ENCODE assay signal across 1 cellular context in genomic region chr3:187046033-187046432, GRCh38.
TF ChIP-seq lines count a peak whose summit lies in the region.

No MANE protein-coding gene starts in this region.

TF ChIP-seq in GM12878, 131 proteins besides CTCF, POLR2A, EP300 and RAD21:
- no peak for TF ChIP-seq FOXK2 (IDR thresholded peaks at IDR 0.05)
- no peak for TF ChIP-seq IRF3 (IDR thresholded peaks at IDR 0.05)
- TF ChIP-seq TARDBP (IDR thresholded peaks at IDR 0.05; ENCODE audit: borderline replicate concordance), result no peak
- TF ChIP-seq BMI1 (IDR thresholded peaks at IDR 0.05; ENCODE audit: borderline replicate concordance), result no peak
- TF ChIP-seq POU2F2 (IDR thresholded peaks at IDR 0.05; ENCODE audit: borderline replicate concordance, low read depth, low read length), result no peak
- TF ChIP-seq KDM1A (IDR thresholded peaks at IDR 0.05; ENCODE audit: borderline replicate concordance), result no peak
- TF ChIP-seq ATF7 (IDR thresholded peaks at IDR 0.05; ENCODE audit: low read depth), result no peak
- TF ChIP-seq ATF2 (IDR thresholded peaks at IDR 0.05; ENCODE audit: low read length), result no peak
- TF ChIP-seq TCF12 (IDR thresholded peaks at IDR 0.05; ENCODE audit: low read depth, low read length), result no peak
- TF ChIP-seq EED (IDR thresholded peaks at IDR 0.05; ENCODE audit: low read depth), result no peak
- TF ChIP-seq MEF2B (IDR thresholded peaks at IDR 0.05; ENCODE audit: partially characterized antibody, poor library complexity, severe bottlenecking), result no peak
- no peak for TF ChIP-seq HDAC6 (IDR thresholded peaks at IDR 0.05; ENCODE audit: unreplicated experiment)
- TF ChIP-seq STAT1 (conservative IDR thresholded peaks at IDR 0.05), result no peak
- TF ChIP-seq NFIC (IDR thresholded peaks at IDR 0.05; ENCODE audit: low read depth, low read length), result no peak
- TF ChIP-seq MEF2A (IDR thresholded peaks at IDR 0.05; ENCODE audit: insufficient read depth, low read depth, low read length), result no peak
- TF ChIP-seq, protein P1, sequence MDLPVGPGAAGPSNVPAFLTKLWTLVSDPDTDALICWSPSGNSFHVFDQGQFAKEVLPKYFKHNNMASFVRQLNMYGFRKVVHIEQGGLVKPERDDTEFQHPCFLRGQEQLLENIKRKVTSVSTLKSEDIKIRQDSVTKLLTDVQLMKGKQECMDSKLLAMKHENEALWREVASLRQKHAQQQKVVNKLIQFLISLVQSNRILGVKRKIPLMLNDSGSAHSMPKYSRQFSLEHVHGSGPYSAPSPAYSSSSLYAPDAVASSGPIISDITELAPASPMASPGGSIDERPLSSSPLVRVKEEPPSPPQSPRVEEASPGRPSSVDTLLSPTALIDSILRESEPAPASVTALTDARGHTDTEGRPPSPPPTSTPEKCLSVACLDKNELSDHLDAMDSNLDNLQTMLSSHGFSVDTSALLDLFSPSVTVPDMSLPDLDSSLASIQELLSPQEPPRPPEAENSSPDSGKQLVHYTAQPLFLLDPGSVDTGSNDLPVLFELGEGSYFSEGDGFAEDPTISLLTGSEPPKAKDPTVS (IDR thresholded peaks at IDR 0.05; ENCODE audit: low read depth, low read length), result no peak
- no peak for TF ChIP-seq RBBP5 (conservative IDR thresholded peaks at IDR 0.05)
- TF ChIP-seq, protein P2, sequence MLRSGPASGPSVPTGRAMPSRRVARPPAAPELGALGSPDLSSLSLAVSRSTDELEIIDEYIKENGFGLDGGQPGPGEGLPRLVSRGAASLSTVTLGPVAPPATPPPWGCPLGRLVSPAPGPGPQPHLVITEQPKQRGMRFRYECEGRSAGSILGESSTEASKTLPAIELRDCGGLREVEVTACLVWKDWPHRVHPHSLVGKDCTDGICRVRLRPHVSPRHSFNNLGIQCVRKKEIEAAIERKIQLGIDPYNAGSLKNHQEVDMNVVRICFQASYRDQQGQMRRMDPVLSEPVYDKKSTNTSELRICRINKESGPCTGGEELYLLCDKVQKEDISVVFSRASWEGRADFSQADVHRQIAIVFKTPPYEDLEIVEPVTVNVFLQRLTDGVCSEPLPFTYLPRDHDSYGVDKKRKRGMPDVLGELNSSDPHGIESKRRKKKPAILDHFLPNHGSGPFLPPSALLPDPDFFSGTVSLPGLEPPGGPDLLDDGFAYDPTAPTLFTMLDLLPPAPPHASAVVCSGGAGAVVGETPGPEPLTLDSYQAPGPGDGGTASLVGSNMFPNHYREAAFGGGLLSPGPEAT (IDR thresholded peaks at IDR 0.05; ENCODE audit: low read depth), result no peak
- TF ChIP-seq, protein P3, sequence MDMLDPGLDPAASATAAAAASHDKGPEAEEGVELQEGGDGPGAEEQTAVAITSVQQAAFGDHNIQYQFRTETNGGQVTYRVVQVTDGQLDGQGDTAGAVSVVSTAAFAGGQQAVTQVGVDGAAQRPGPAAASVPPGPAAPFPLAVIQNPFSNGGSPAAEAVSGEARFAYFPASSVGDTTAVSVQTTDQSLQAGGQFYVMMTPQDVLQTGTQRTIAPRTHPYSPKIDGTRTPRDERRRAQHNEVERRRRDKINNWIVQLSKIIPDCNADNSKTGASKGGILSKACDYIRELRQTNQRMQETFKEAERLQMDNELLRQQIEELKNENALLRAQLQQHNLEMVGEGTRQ (IDR thresholded peaks at IDR 0.05; ENCODE audit: borderline replicate concordance, low read depth, low read length), result no peak
- TF ChIP-seq CUX1 (IDR thresholded peaks at IDR 0.05; ENCODE audit: insufficient replicate concordance, low read depth, low read length), result no peak
TF ChIP-seq in GM12878: peak in this region for 0.
